25 cellular contexts compared by ENCODE assay signal in genomic region chr17:6994118-6994598, GRCh38. TPM values are rescaled to one million over a fixed set of nuclear protein-coding genes. Genes with fewer than 3 reads are reported as not detected.
"Had no signal": no experiment of that assay in that cellular context is flagged by ENCODE, and none has a peak within 500 bp of the region (broad histone marks: within the 10 kb centered on the region; RNA-seq: fewer than 3 reads in every experiment).

No MANE protein-coding gene starts in this region.

- H3K4me3 ChIP-seq: lower lobe of right lung, sigmoid colon, spleen, thoracic aorta had no signal

- H3K4me1 Mint-ChIP-seq: stimulated activated naive CD8-positive, alpha-beta T cell treated with anti-CD3 and anti-CD28 coated beads, Interleukin-15, amount 100 ng/mL, for 72 hours had no signal

- H3K9me3 ChIP-seq: lower lobe of right lung, sigmoid colon, spleen, thoracic aorta had no signal

- H2AFZ ChIP-seq: parathyroid adenoma had no signal

- H3K4me3 Mint-ChIP-seq: activated CD4-positive, alpha-beta memory T cell treated with anti-CD3 and anti-CD28 coated beads, Interleukin-2, amount 10 ng/mL, durations not matched to agents 7 days and 5 days; activated naive CD8-positive, alpha-beta T cell treated with anti-CD3 and anti-CD28 coated beads, Interleukin-2, amount 10 ng/mL, durations not matched to agents 7 days and 5 days; immature natural killer cell; stimulated activated naive CD8-positive, alpha-beta T cell treated with anti-CD3 and anti-CD28 coated beads, Interleukin-15, amount 100 ng/mL, for 72 hours; T-cell had no signal

- DNase-seq: activated CD4-positive, alpha-beta memory T cell treated with anti-CD3 and anti-CD28 coated beads, Interleukin-2, amount 10 ng/mL, durations not matched to agents 7 days and 5 days; activated CD4-positive, alpha-beta T cell treated with anti-CD3 and anti-CD28 coated beads for 4 hours; activated CD8-positive, alpha-beta memory T cell treated with anti-CD3 and anti-CD28 coated beads, Interleukin-2, amount 50 U/mL, for 4 hours; activated gamma-delta T cell; activated naive CD8-positive, alpha-beta T cell treated with anti-CD3 and anti-CD28 coated beads, Interleukin-2, amount 10 ng/mL, durations not matched to agents 7 days and 5 days; activated T-cell treated with anti-CD3 and anti-CD28 coated beads, Interleukin-2, amount 50 U/mL, for 48 hours; anterior cingulate cortex; brain microvascular endothelial cell; cerebellar nuclear complex; effector CD8-positive, alpha-beta T cell; foreskin melanocyte; immature natural killer cell; lower lobe of right lung; sigmoid colon; spleen; stimulated activated CD4-positive, alpha-beta T cell treated with anti-CD3 and anti-CD28 coated beads, Interleukin-1b, Interleukin-23, amount 100 ng/mL, for 48 hours; stimulated activated naive CD8-positive, alpha-beta T cell treated with anti-CD3 and anti-CD28 coated beads, Interleukin-15, amount 100 ng/mL, for 72 hours; T-cell; T1000 had no signal

- ATAC-seq: lower lobe of right lung; stimulated activated naive CD8-positive, alpha-beta T cell treated with anti-CD3 and anti-CD28 coated beads, Interleukin-15, amount 100 ng/mL, for 72 hours; T-cell; WTC11 had no signal

- H3K27ac Mint-ChIP-seq: activated CD4-positive, alpha-beta memory T cell treated with anti-CD3 and anti-CD28 coated beads, Interleukin-2, amount 10 ng/mL, durations not matched to agents 7 days and 5 days; activated naive CD8-positive, alpha-beta T cell treated with anti-CD3 and anti-CD28 coated beads, Interleukin-2, amount 10 ng/mL, durations not matched to agents 7 days and 5 days; mesothelial cell of epicardium; WTC11 had no signal

- H3K27me3 ChIP-seq: brain microvascular endothelial cell, spleen had no signal

- H3K9me3 Mint-ChIP-seq: activated CD4-positive, alpha-beta memory T cell treated with anti-CD3 and anti-CD28 coated beads, Interleukin-2, amount 10 ng/mL, durations not matched to agents 7 days and 5 days; activated naive CD8-positive, alpha-beta T cell treated with anti-CD3 and anti-CD28 coated beads, Interleukin-2, amount 10 ng/mL, durations not matched to agents 7 days and 5 days; immature natural killer cell; mesothelial cell of epicardium; stimulated activated naive CD8-positive, alpha-beta T cell treated with anti-CD3 and anti-CD28 coated beads, Interleukin-15, amount 100 ng/mL, for 72 hours; T-cell; WTC11 had no signal

- H3K4me1 ChIP-seq: parathyroid adenoma had no signal

- H3K27me3 Mint-ChIP-seq: activated CD4-positive, alpha-beta memory T cell treated with anti-CD3 and anti-CD28 coated beads, Interleukin-2, amount 10 ng/mL, durations not matched to agents 7 days and 5 days; stimulated activated naive CD8-positive, alpha-beta T cell treated with anti-CD3 and anti-CD28 coated beads, Interleukin-15, amount 100 ng/mL, for 72 hours; T-cell had no signal

- H3K27ac ChIP-seq: brain microvascular endothelial cell, lower lobe of right lung, parathyroid adenoma, sigmoid colon, spleen, thoracic aorta had no signal

- H3K36me3 ChIP-seq: thoracic aorta had no signal

- H3K9ac ChIP-seq: parathyroid adenoma had no signal

- H3K79me2 ChIP-seq: parathyroid adenoma had no signal

RNA-seq across cellular contexts. Expression of gene ALOX12, which starts 1.7 kb away (rescaled TPM):
- total RNA-seq: activated CD4-positive, alpha-beta memory T cell treated with anti-CD3 and anti-CD28 coated beads, Interleukin-2, amount 10 ng/mL, durations not matched to agents 7 days and 5 days; activated naive CD8-positive, alpha-beta T cell treated with anti-CD3 and anti-CD28 coated beads, Interleukin-2, amount 10 ng/mL, durations not matched to agents 7 days and 5 days; sigmoid colon; thoracic aorta; urinary bladder had no signal
- polyA plus RNA-seq: sigmoid colon had no signal

RNA-seq across cellular contexts. Expression of gene BCL6B, which starts 28.7 kb away (rescaled TPM):
- total RNA-seq: mesothelial cell of epicardium had no signal

RNA-seq across cellular contexts. Expression of gene SLC16A11, which starts 49.7 kb away (rescaled TPM):
- total RNA-seq: urinary bladder had no signal
- polyA plus RNA-seq: fibroblast of lung had no signal
